Comparison of ENCODE assay signal across 8 cellular contexts in genomic region chr6:80003841-80004198, GRCh38. TPM values are rescaled to one million over a fixed set of nuclear protein-coding genes. Genes with fewer than 3 reads are reported as not detected.
DNase-seq lines count a peak whose midpoint lies in the region; ATAC-seq and TF ChIP-seq lines count a peak whose summit lies in the region.

No MANE protein-coding gene starts in this region.

- ATAC-seq in GM21737 (IDR thresholded peaks at IDR 0.05; ENCODE audit: unreplicated experiment) (peak; percentile 8), HG02885 (IDR thresholded peaks at IDR 0.05; ENCODE audit: poor library complexity, unreplicated experiment) (no peak)

- no peak overlapping the region for H3K23ac ChIP-seq in neuronal stem cell (ENCODE audit: low read depth, low read length, poor library complexity)

- H3K79me1 ChIP-seq in neuronal stem cell (ENCODE audit: low read depth, low read length) = peaks cover 4% of the 10 kb centered on the region

- peak overlapping the region; percentile 90 for H3K18ac ChIP-seq in neuronal stem cell (ENCODE audit: low read length)

- peak overlapping the region; percentile 85 for H3K9ac ChIP-seq in neuronal stem cell (ENCODE audit: low read depth, low read length, poor library complexity)

- H2BK120ac ChIP-seq in neuronal stem cell (ENCODE audit: low read depth, low read length) = no peak overlapping the region

- no CpG with 5 or more reads among the region's 15 CpGs for WGBS in neuronal stem cell (ENCODE audit: extremely low coverage in 2 of 2, insufficient read length in 2 of 2, insufficient replicate concordance in 1 of 2), 2 donors

- H2AFZ ChIP-seq in neuronal stem cell (ENCODE audit: low read length) = peak overlapping the region; percentile 94

- no peak overlapping the region for H2BK12ac ChIP-seq in neuronal stem cell (ENCODE audit: low read length)

- H2BK15ac ChIP-seq in neuronal stem cell (ENCODE audit: low read length) = no peak overlapping the region

- no peak overlapping the region for H2BK5ac ChIP-seq in neuronal stem cell (ENCODE audit: low read length)

- no peak overlapping the region for H2AK5ac ChIP-seq in neuronal stem cell (ENCODE audit: low read depth, low read length)

- peak; percentile 55 for DNase-seq in NCI-H146 (lab: John Stamatoyannopoulos, UW)
- DNase-seq in activated CD8-positive, alpha-beta memory T cell treated with anti-CD3 and anti-CD28 coated beads, Interleukin-2, amount 50 U/mL, for 48 hours = peak; percentile 61
- DNase-seq in fibroblast of gingiva (ENCODE audit: low read depth) = peak; percentile 49
- DNase-seq in neuronal stem cell (ENCODE audit: low spot score) = no peak
- DNase-seq in ureter (ENCODE audit: low spot score) = no peak

- peaks cover 2% of the 10 kb centered on the region; the same call in 1 of the 2 replicates for H3F3A ChIP-seq in DOHH2 (ENCODE audit: control insufficient read depth, insufficient read depth)

- H4K8ac ChIP-seq in neuronal stem cell (ENCODE audit: low read depth, low read length) = no peak overlapping the region

- H3K36me3 ChIP-seq in DOHH2 (ENCODE audit: control insufficient read depth, low read length) (peaks cover 38% of the 10 kb centered on the region), neuronal stem cell (replicated peaks in 1 of 2; ENCODE audit: control insufficient read depth in 2 of 2, insufficient read depth in 2 of 2, low read length in 2 of 2) (peaks cover 0 to 30% of the 10 kb centered on the region in 2 donors)

- H3K9me3 ChIP-seq in DOHH2 (ENCODE audit: control insufficient read depth, insufficient read depth, low read length) (no peaks in the 10 kb centered on the region), neuronal stem cell (replicated peaks in 1 of 2; ENCODE audit: control insufficient read depth in 2 of 2, insufficient read depth in 1 of 2, low read depth in 1 of 2, low read length in 2 of 2) (no peaks in the 10 kb centered on the region)

- H3K79me2 ChIP-seq in DOHH2 (ENCODE audit: control insufficient read depth, low read length) = peaks cover 28% of the 10 kb centered on the region

- H3K9me2 ChIP-seq in DOHH2 (replicated peaks; ENCODE audit: control insufficient read depth, low read length) = no peaks in the 10 kb centered on the region

- H3K4me2 ChIP-seq in DOHH2 (ENCODE audit: low read length) = peak overlapping the region; percentile 78
- H3K4me2 ChIP-seq in neuronal stem cell (ENCODE audit: insufficient read depth, low read length, poor library complexity, severe bottlenecking) = peak overlapping the region; percentile 66

- peaks cover 23% of the 10 kb centered on the region for H3K4me1 ChIP-seq in DOHH2 (ENCODE audit: control insufficient read depth, low read length)
- peaks cover 0 to 2% of the 10 kb centered on the region in 2 donors for H3K4me1 ChIP-seq in neuronal stem cell (ENCODE audit: control insufficient read depth in 2 of 2, insufficient read depth in 1 of 2, low read depth in 1 of 2, low read length in 2 of 2)

- H3K4ac ChIP-seq in neuronal stem cell (ENCODE audit: low read length) = no peak overlapping the region

- no peak overlapping the region for H4K91ac ChIP-seq in neuronal stem cell (ENCODE audit: low read depth, low read length, poor library complexity)

- H3K27ac ChIP-seq in DOHH2 (ENCODE audit: low read depth, low read length) (peak overlapping the region; percentile 67; the same call in 1 of the 2 replicates), neuronal stem cell (replicated peaks; ENCODE audit: low read length) (peak overlapping the region; percentile 77)

- TF ChIP-seq CTCF in DOHH2 (IDR thresholded peaks at IDR 0.05; ENCODE audit: low read depth, low read length, poor library complexity, severe bottlenecking) = no peak

- H3K27me3 ChIP-seq in DOHH2 (ENCODE audit: control insufficient read depth, low read length) (no peaks in the 10 kb centered on the region), neuronal stem cell (ENCODE audit: control insufficient read depth in 3 of 3, insufficient read depth in 3 of 3, low read depth in 1 of 3, low read length in 3 of 3) (no peaks in the 10 kb centered on the region)

- no peaks in the 10 kb centered on the region for H4K20me1 ChIP-seq in DOHH2 (ENCODE audit: control insufficient read depth, insufficient read depth, low read depth, low read length)

- peak overlapping the region; percentile 86 for H3K4me3 ChIP-seq in DOHH2 (ENCODE audit: low read length)
- peak overlapping the region; percentile 80 to 90 for H3K4me3 ChIP-seq in neuronal stem cell (ENCODE audit: low read length in 2 of 2)

- no peak overlapping the region for H3K14ac ChIP-seq in neuronal stem cell (ENCODE audit: low read length)

RNA-seq across cellular contexts. Expression of gene TTK, which starts 0.6 kb away (rescaled TPM):
- polyA plus RNA-seq in neuronal stem cell (2013, experiment 1 of 2) = 56.0 TPM
- polyA plus RNA-seq in neuronal stem cell (2013, experiment 2 of 2) = 56.5 TPM
- 1.5 TPM for total RNA-seq in ureter

RNA-seq across cellular contexts. Expression of gene ELOVL4, which starts 56.5 kb away (rescaled TPM):
- 11.6 TPM for polyA plus RNA-seq in neuronal stem cell (2013, experiment 1 of 2)
- 11.8 TPM for polyA plus RNA-seq in neuronal stem cell (2013, experiment 2 of 2)
- 1.4 TPM for total RNA-seq in ureter

Comparison
In these comparisons a context has a peak if more than half of its experiments do, and no peak if none do; other contexts are left out.
1. DNase-seq: peak in NCI-H146 (single experiment), activated CD8-positive, alpha-beta memory T cell treated with anti-CD3 and anti-CD28 coated beads, Interleukin-2, amount 50 U/mL, for 48 hours (single experiment) and fibroblast of gingiva (single experiment); none in neuronal stem cell (single experiment) and ureter (single experiment).